24 cellular contexts compared by ENCODE assay signal in genomic region chr6:166266336-166266735, GRCh38. TPM values are rescaled to one million over a fixed set of nuclear protein-coding genes. Genes with fewer than 3 reads are reported as not detected.
DNase-seq lines count a peak whose midpoint lies in the region; ATAC-seq, FAIRE-seq and TF ChIP-seq lines count a peak whose summit lies in the region.
"Had no signal": no experiment of that assay in that cellular context is flagged by ENCODE, and none has a peak within 500 bp of the region (broad histone marks: within the 10 kb centered on the region; RNA-seq: fewer than 3 reads in every experiment).

No MANE protein-coding gene starts in this region.

- peaks cover 0 to 10% of the 10 kb centered on the region in 2 donors for H3K4me1 ChIP-seq in left lung

- no peaks in the 10 kb centered on the region for H3K36me3 ChIP-seq in bronchial epithelial cell (ENCODE audit: control insufficient read depth, insufficient read depth, low read length)
- no peaks in the 10 kb centered on the region for H3K36me3 ChIP-seq in left lung

- in situ Hi-C loops in GM13977 (cut with MboI; ENCODE audit: low pct_unique_long_range_greater_than_20kb, low sequenced_read_pairs, unreplicated experiment): no loop called here

- H3K27me3 ChIP-seq in bronchial epithelial cell (ENCODE audit: control insufficient read depth, insufficient read depth, low read length) (peaks cover 3% of the 10 kb centered on the region), left lung (peaks cover 0 to 26% of the 10 kb centered on the region in 2 donors)

- H3K27ac ChIP-seq in left lung: no peak overlapping the region
- H3K27ac ChIP-seq: 22Rv1, C4-2B, HL-60, KMS-11 had no signal

- DNase-seq in activated naive CD4-positive, alpha-beta T cell treated with anti-CD3 and anti-CD28 coated beads, Interleukin-2, amount 50 U/mL, for 16 hours: no peak
- DNase-seq in bronchial epithelial cell (ENCODE audit: low read depth) (peak; percentile 66), left lung (no peak), GM13977 (ENCODE audit: low spot score) (no peak), ureter (ENCODE audit: low spot score) (no peak)
- DNase-seq: CD8-positive, alpha-beta memory T cell; NCI-H1092; NCI-H1417 treated with DMSO at 0.1 percent for 48 hours; NCI-H1694 treated with DMSO at 0.1 percent for 48 hours; NCI-H2081; NCI-H2227 treated with DMSO at 0.1 percent for 48 hours; NCI-H526 treated with DMSO at 0.1 percent for 48 hours; SK-N-SH had no signal

- no peaks in the 10 kb centered on the region for H3K36me3 Mint-ChIP-seq in activated naive CD4-positive, alpha-beta T cell treated with anti-CD3 and anti-CD28 coated beads, Interleukin-2, amount 50 U/mL, for 24 hours
- H3K36me3 Mint-ChIP-seq: CD8-positive, alpha-beta memory T cell had no signal

- H3K9me3 ChIP-seq in left lung: no peaks in the 10 kb centered on the region
- H3K9me3 ChIP-seq: SK-N-SH had no signal

- peak; percentile 71 for ATAC-seq in left lung
- no peak for ATAC-seq in GM21717 (IDR thresholded peaks at IDR 0.05; ENCODE audit: unreplicated experiment)
- ATAC-seq: Panc1 had no signal

- TF ChIP-seq CTCF in bronchial epithelial cell (IDR thresholded peaks at IDR 0.05; ENCODE audit: insufficient read depth, low read length, severe bottlenecking) (no peak), left lung (IDR thresholded peaks at IDR 0.05) (no peak), GM13977 (IDR thresholded peaks at IDR 0.05; ENCODE audit: extremely low read depth, insufficient read depth, missing control alignments) (no peak)

- peaks cover under 1% of the 10 kb centered on the region for H3K4me1 Mint-ChIP-seq in activated naive CD4-positive, alpha-beta T cell treated with anti-CD3 and anti-CD28 coated beads, Interleukin-2, amount 50 U/mL, for 24 hours
- H3K4me1 Mint-ChIP-seq: B cell; CD8-positive, alpha-beta memory T cell had no signal

- H3K4me3 ChIP-seq in bronchial epithelial cell (ENCODE audit: low read depth, low read length) (no peak overlapping the region), left lung (no peak overlapping the region)

- peak overlapping the region; percentile 35 for H3K27ac Mint-ChIP-seq in activated naive CD4-positive, alpha-beta T cell treated with anti-CD3 and anti-CD28 coated beads, Interleukin-2, amount 50 U/mL, for 24 hours
- H3K27ac Mint-ChIP-seq: B cell; CD8-positive, alpha-beta memory T cell had no signal

- no peaks in the 10 kb centered on the region for H3K27me3 Mint-ChIP-seq in activated naive CD4-positive, alpha-beta T cell treated with anti-CD3 and anti-CD28 coated beads, Interleukin-2, amount 50 U/mL, for 24 hours

- no peaks in the 10 kb centered on the region for H3K9me3 Mint-ChIP-seq in activated naive CD4-positive, alpha-beta T cell treated with anti-CD3 and anti-CD28 coated beads, Interleukin-2, amount 50 U/mL, for 24 hours
- H3K9me3 Mint-ChIP-seq: CD8-positive, alpha-beta memory T cell; IgD-negative memory B cell had no signal

- no peak overlapping the region for H3K4me3 Mint-ChIP-seq in activated naive CD4-positive, alpha-beta T cell treated with anti-CD3 and anti-CD28 coated beads, Interleukin-2, amount 50 U/mL, for 24 hours
- H3K4me3 Mint-ChIP-seq: B cell; CD8-positive, alpha-beta memory T cell; IgD-negative memory B cell had no signal

- intact Hi-C loops in left lung (cut with DNase I): no loop called here

- no peak for FAIRE-seq in bronchial epithelial cell (lab: Jason Lieb, UNC)
- FAIRE-seq: GM18507, H1 had no signal

RNA-seq across cellular contexts. Expression of gene PRR18, which starts 41.9 kb away (rescaled TPM):
- total RNA-seq in bronchial epithelial cell (under 0.01 TPM in 2 replicates), left lung (under 1 TPM; 0.09 to 0.94 TPM), ureter (0.23 TPM)
- total RNA-seq: B cell had no signal
